8 cellular contexts compared by ENCODE assay signal in genomic region chr18:77765468-77765867, GRCh38.
A peak's percentile ranks its signal among the peaks of the same experiment; 100 is the strongest.
DNase-seq lines count a peak whose midpoint lies in the region; ATAC-seq and TF ChIP-seq lines count a peak whose summit lies in the region.

No MANE protein-coding gene starts in this region.

- no peaks in the 10 kb centered on the region for H3K36me3 Mint-ChIP-seq in activated T-helper 2 cell treated with anti-CD3 and anti-CD28 coated beads, Interferon-gamma antibody, Interleukin-2, Interleukin-4, amounts not matched to agents 10 μg/mL and 5 μg/mL and 100 μg/mL, durations not matched to agents 14 hours and 24 hours and 36 hours (ENCODE audit: low read depth)
- no peaks in the 10 kb centered on the region for H3K36me3 Mint-ChIP-seq in natural killer cell treated with Interleukin-12 subunit alpha and Interleukin-12 subunit beta and Interleukin-15 and Interleukin-18, amount 100 ng/mL, for 72 hours

- no peaks in the 10 kb centered on the region for H3K9me2 ChIP-seq in Loucy (replicated peaks; ENCODE audit: low read depth, low read length)

- DNase-seq in GDM1 (lab: John Stamatoyannopoulos, UW), result peak; percentile 13
- DNase-seq in RPMI8226, result peak; percentile 64
- DNase-seq in left kidney (ENCODE audit: low read depth, low spot score), result peak; percentile 86
- no peak for DNase-seq in activated T-helper 2 cell treated with anti-CD3 and anti-CD28 coated beads, Interferon-gamma antibody, Interleukin-2, Interleukin-4, amounts not matched to agents 10 μg/mL and 5 μg/mL and 100 μg/mL, durations not matched to agents 14 hours and 24 hours and 36 hours (ENCODE audit: low spot score)
- no peak for DNase-seq in stimulated activated naive CD4-positive, alpha-beta T cell treated with Interleukin-2 at 50 U/mL for 16 hours (lab: John Stamatoyannopoulos, UW)
- DNase-seq in natural killer cell treated with Interleukin-12 subunit alpha and Interleukin-12 subunit beta and Interleukin-15 and Interleukin-18, amount 100 ng/mL, for 72 hours (ENCODE audit: low spot score), result no peak

- no peaks in the 10 kb centered on the region for H3K9me3 Mint-ChIP-seq in activated T-helper 2 cell treated with anti-CD3 and anti-CD28 coated beads, Interferon-gamma antibody, Interleukin-2, Interleukin-4, amounts not matched to agents 10 μg/mL and 5 μg/mL and 100 μg/mL, durations not matched to agents 14 hours and 24 hours and 36 hours
- no peaks in the 10 kb centered on the region for H3K9me3 Mint-ChIP-seq in natural killer cell treated with Interleukin-12 subunit alpha and Interleukin-12 subunit beta and Interleukin-15 and Interleukin-18, amount 100 ng/mL, for 72 hours

- peaks cover 8% of the 10 kb centered on the region for H3K27me3 Mint-ChIP-seq in activated T-helper 2 cell treated with anti-CD3 and anti-CD28 coated beads, Interferon-gamma antibody, Interleukin-2, Interleukin-4, amounts not matched to agents 10 μg/mL and 5 μg/mL and 100 μg/mL, durations not matched to agents 14 hours and 24 hours and 36 hours (ENCODE audit: low read depth)
- H3K27me3 Mint-ChIP-seq in natural killer cell treated with Interleukin-12 subunit alpha and Interleukin-12 subunit beta and Interleukin-15 and Interleukin-18, amount 100 ng/mL, for 72 hours, result peaks cover 27 to 41% of the 10 kb centered on the region in 2 donors

- peak; percentile 73 for TF ChIP-seq CTCF in Loucy (conservative IDR thresholded peaks at IDR 0.05; ENCODE audit: low read length)

- H3K4me1 ChIP-seq in Loucy (ENCODE audit: insufficient read depth, low read length, poor library complexity, severe bottlenecking), result no peaks in the 10 kb centered on the region

- H4K20me1 ChIP-seq in Loucy (ENCODE audit: insufficient read depth, low read length, poor library complexity, severe bottlenecking), result no peaks in the 10 kb centered on the region

- H3K9ac ChIP-seq in Loucy (ENCODE audit: low read depth, low read length, poor library complexity, severe bottlenecking), result no peak overlapping the region

- no peaks in the 10 kb centered on the region for H3K9me3 ChIP-seq in Loucy (ENCODE audit: insufficient read depth, low read depth, low read length)

- H3K4me2 ChIP-seq in Loucy (ENCODE audit: low read depth, low read length, poor library complexity, severe bottlenecking), result no peak overlapping the region

- ATAC-seq in GM21723 (IDR thresholded peaks at IDR 0.05; ENCODE audit: unreplicated experiment), result no peak
- ATAC-seq in natural killer cell treated with Interleukin-12 subunit alpha and Interleukin-12 subunit beta and Interleukin-15 and Interleukin-18, amount 100 ng/mL, for 72 hours, result no peak

- H3K36me3 ChIP-seq in Loucy (ENCODE audit: insufficient read depth, low read length), result no peaks in the 10 kb centered on the region

- H3F3A ChIP-seq in Loucy (ENCODE audit: low read depth), result no peaks in the 10 kb centered on the region

- H3K79me2 ChIP-seq in Loucy (ENCODE audit: insufficient read depth, low read length), result no peaks in the 10 kb centered on the region

- no peak overlapping the region for H2AFZ ChIP-seq in Loucy (ENCODE audit: low read length)

- intact Hi-C loops in activated T-helper 2 cell treated with anti-CD3 and anti-CD28 coated beads, Interferon-gamma antibody, Interleukin-2, Interleukin-4, amounts not matched to agents 10 μg/mL and 5 μg/mL and 100 μg/mL, durations not matched to agents 14 hours and 24 hours and 36 hours (cut with micrococcal nuclease), result no loop called here

- no peak overlapping the region for H3K4me3 ChIP-seq in Loucy (ENCODE audit: low read length, poor library complexity, severe bottlenecking)

- no peak overlapping the region for H3K27ac Mint-ChIP-seq in activated T-helper 2 cell treated with anti-CD3 and anti-CD28 coated beads, Interferon-gamma antibody, Interleukin-2, Interleukin-4, amounts not matched to agents 10 μg/mL and 5 μg/mL and 100 μg/mL, durations not matched to agents 14 hours and 24 hours and 36 hours
- no peak overlapping the region for H3K27ac Mint-ChIP-seq in natural killer cell treated with Interleukin-12 subunit alpha and Interleukin-12 subunit beta and Interleukin-15 and Interleukin-18, amount 100 ng/mL, for 72 hours

- no peak overlapping the region for H3K4me3 Mint-ChIP-seq in activated T-helper 2 cell treated with anti-CD3 and anti-CD28 coated beads, Interferon-gamma antibody, Interleukin-2, Interleukin-4, amounts not matched to agents 10 μg/mL and 5 μg/mL and 100 μg/mL, durations not matched to agents 14 hours and 24 hours and 36 hours (ENCODE audit: low read depth)
- H3K4me3 Mint-ChIP-seq in natural killer cell treated with Interleukin-12 subunit alpha and Interleukin-12 subunit beta and Interleukin-15 and Interleukin-18, amount 100 ng/mL, for 72 hours, result no peak overlapping the region

- no peaks in the 10 kb centered on the region for H3K4me1 Mint-ChIP-seq in activated T-helper 2 cell treated with anti-CD3 and anti-CD28 coated beads, Interferon-gamma antibody, Interleukin-2, Interleukin-4, amounts not matched to agents 10 μg/mL and 5 μg/mL and 100 μg/mL, durations not matched to agents 14 hours and 24 hours and 36 hours (ENCODE audit: low read depth)
- H3K4me1 Mint-ChIP-seq in natural killer cell treated with Interleukin-12 subunit alpha and Interleukin-12 subunit beta and Interleukin-15 and Interleukin-18, amount 100 ng/mL, for 72 hours (ENCODE audit: low read depth in 2 of 2), result no peaks in the 10 kb centered on the region

- no peaks in the 10 kb centered on the region for H3K27me3 ChIP-seq in Loucy (ENCODE audit: insufficient read depth, low read length, poor library complexity, severe bottlenecking)

Comparison
In these comparisons a context has a peak if more than half of its experiments do, and no peak if none do; other contexts are left out.
1. DNase-seq: peak in GDM1 (single experiment), RPMI8226 (single experiment) and left kidney (single experiment); none in activated T-helper 2 cell treated with anti-CD3 and anti-CD28 coated beads, Interferon-gamma antibody, Interleukin-2, Interleukin-4, amounts not matched to agents 10 μg/mL and 5 μg/mL and 100 μg/mL, durations not matched to agents 14 hours and 24 hours and 36 hours (single experiment), stimulated activated naive CD4-positive, alpha-beta T cell treated with Interleukin-2 at 50 U/mL for 16 hours (single experiment) and natural killer cell treated with Interleukin-12 subunit alpha and Interleukin-12 subunit beta and Interleukin-15 and Interleukin-18, amount 100 ng/mL, for 72 hours (single experiment).